18 cellular contexts compared by ENCODE assay signal in the genomic region with DNA sequence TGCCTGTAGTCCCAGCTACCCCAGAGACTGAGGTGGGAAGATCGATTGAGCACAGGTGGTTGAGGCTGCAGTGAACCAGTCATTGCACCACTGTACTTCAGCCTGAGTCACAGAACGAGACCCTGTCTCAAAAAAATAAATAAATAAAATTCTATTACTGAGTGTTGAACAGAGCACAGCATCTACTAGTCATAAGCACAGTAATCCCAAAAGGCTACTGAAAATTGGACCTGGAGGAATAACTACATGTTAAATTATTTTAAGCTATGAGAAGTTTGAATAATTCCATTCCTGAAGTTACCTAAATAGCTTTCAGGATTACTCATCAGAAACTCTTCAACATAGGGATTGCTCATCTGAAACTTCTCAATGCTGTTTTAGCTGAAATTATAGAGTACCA. TPM values are rescaled to one million over a fixed set of nuclear protein-coding genes. Genes with fewer than 3 reads are reported as not detected.
DNase-seq lines count a peak whose midpoint lies in the region; ATAC-seq and TF ChIP-seq lines count a peak whose summit lies in the region.
"Had no signal": no experiment of that assay in that cellular context is flagged by ENCODE, and none has a peak within 500 bp of the region (broad histone marks: within the 10 kb centered on the region; RNA-seq: fewer than 3 reads in every experiment).

No MANE protein-coding gene starts in this region.

- H2BK15ac ChIP-seq in IMR-90 (ENCODE audit: low read depth, low read length) = no peak overlapping the region

- BruUV-seq in IMR-90 (replicated peaks; lab: Mats Ljungman, UMichigan) = no TSS peak

- TF ChIP-seq CTCF in AG04449 (IDR thresholded peaks at IDR 0.05; ENCODE audit: insufficient read depth, low read length, missing control alignments) = no peak
- TF ChIP-seq CTCF in IMR-90 (conservative IDR thresholded peaks at IDR 0.05; ENCODE audit: low read depth, low read length) = no peak
- TF ChIP-seq CTCF in choroid plexus epithelial cell (conservative IDR thresholded peaks at IDR 0.05; ENCODE audit: low read depth, low read length) = no peak

- WGBS in IMR-90 (ENCODE audit: extremely low coverage in 2 of 2, insufficient read length in 1 of 2), 2 experiments = no CpG with 5 or more reads among the region's 2 CpGs

- H2BK120ac ChIP-seq in IMR-90 (ENCODE audit: low read depth, low read length) = no peak overlapping the region

- no peak overlapping the region for H2BK20ac ChIP-seq in IMR-90 (ENCODE audit: low read depth, low read length)

- CTCF ChIA-PET in AG04449 (lab: Yijun Ruan, JAX) (interaction anchor here (1.0 to 1.5 kb wide), 4 partner anchors 8 to 187 kb away, joined by 3 to 4 read pairs (median 3); no protein-coding TSS in a partner anchor), IMR-90 (lab: Yijun Ruan, JAX) (interaction anchor here (1.4 kb wide), 1 partner anchor 11 kb away, joined by 3 read pairs; no protein-coding TSS in a partner anchor)

- H3K4me3 ChIP-seq in AG04449 (ENCODE audit: low read depth, low read length) (no peak overlapping the region), IMR-90 (ENCODE audit: insufficient read depth, low read depth, low read length) (no peak overlapping the region), choroid plexus epithelial cell (ENCODE audit: low read depth, low read length) (no peak overlapping the region)
- H3K4me3 ChIP-seq: sigmoid colon had no signal

- H3K4me1 ChIP-seq in IMR-90 (ENCODE audit: control insufficient read depth, insufficient read depth, low read length) = peaks cover 2% of the 10 kb centered on the region; the same call in 1 of the 2 replicates
- H3K4me1 ChIP-seq: sigmoid colon had no signal

- in situ Hi-C loops in IMR-90 (cut with MboI; ENCODE audit: low sequenced_read_pairs) = no loop called here

- no peak overlapping the region for H2AK5ac ChIP-seq in IMR-90 (ENCODE audit: low read depth, low read length)

- no peaks in the 10 kb centered on the region for H3K27me3 ChIP-seq in IMR-90 (ENCODE audit: control insufficient read depth, insufficient read depth, low read length)
- H3K27me3 ChIP-seq: sigmoid colon had no signal

- no peak overlapping the region for H3K4ac ChIP-seq in IMR-90 (ENCODE audit: low read depth, low read length)

- no peak for TF ChIP-seq POLR2A in IMR-90 (IDR thresholded peaks at IDR 0.05; ENCODE audit: low read depth, low read length)

- no peak overlapping the region for H4K8ac ChIP-seq in IMR-90 (ENCODE audit: low read depth in 2 of 2, low read length in 2 of 2)

- peaks cover 11% of the 10 kb centered on the region; the same call in 1 of the 2 replicates for H3K9me1 ChIP-seq in IMR-90 (ENCODE audit: insufficient read depth, low read length)

- intact Hi-C loops in IMR-90 (cut with micrococcal nuclease) = no loop called here

- no peak for TF ChIP-seq RAD21 in IMR-90 (IDR thresholded peaks at IDR 0.05; ENCODE audit: low read length)

- H4K20me1 ChIP-seq in IMR-90 (ENCODE audit: insufficient read depth, low read length) = peaks cover 22% of the 10 kb centered on the region; the same call in 1 of the 2 replicates

- H4K91ac ChIP-seq in IMR-90 (ENCODE audit: insufficient read depth, low read depth, low read length) = no peak overlapping the region

- no peaks in the 10 kb centered on the region for H3K9me3 ChIP-seq in IMR-90 (ENCODE audit: control insufficient read depth, insufficient read depth, low read length)
- H3K9me3 ChIP-seq: sigmoid colon had no signal

- no peak overlapping the region for H3K14ac ChIP-seq in IMR-90 (replicated peaks; ENCODE audit: low read depth, low read length)

- H2AK9ac ChIP-seq in IMR-90 (replicated peaks; ENCODE audit: low read depth, low read length, poor library complexity) = no peak overlapping the region

- peaks cover 12% of the 10 kb centered on the region for H3K36me3 ChIP-seq in IMR-90 (ENCODE audit: control insufficient read depth, insufficient read depth, low read length)

- H2BK5ac ChIP-seq in IMR-90 (ENCODE audit: low read depth, low read length, poor library complexity, severe bottlenecking) = no peak overlapping the region

- H3K4me2 ChIP-seq in IMR-90 (ENCODE audit: low read depth, low read length) = no peak overlapping the region

- peak; percentile 44 for DNase-seq in AG04449 (ENCODE audit: low read depth, low spot score)
- DNase-seq in ELR (ENCODE audit: low read depth) = peak; percentile 63
- peak; percentile 69 for DNase-seq in IMR-90
- peak; percentile 28 for DNase-seq in choroid plexus epithelial cell (ENCODE audit: low read depth)
- DNase-seq in DMS 273 treated with DMSO at 0.1 percent for 48 hours (lab: John Stamatoyannopoulos, UW) = no peak
- DNase-seq in KG1 (lab: John Stamatoyannopoulos, UW) = no peak
- DNase-seq in effector CD4-positive, alpha-beta T cell = no peak
- DNase-seq: activated CD4-positive, alpha-beta T cell treated with anti-CD3 and anti-CD28 coated beads, Interleukin-2, amount 50 U/mL, for 48 hours; activated T-cell treated with anti-CD3 and anti-CD28 coated beads, Interleukin-2, amount 50 U/mL, for 4 hours; COR-L47; endodermal cell; left colon; NCI-H1694 treated with DMSO at 0.1 percent for 48 hours; nucleus accumbens; RPMI8226; sigmoid colon; stimulated activated CD4-positive, alpha-beta T cell treated with anti-CD3 and anti-CD28 coated beads, Interleukin-4, amount 100 ng/mL, for 1 hour had no signal

- H3K27ac ChIP-seq in IMR-90 (ENCODE audit: insufficient read depth, low read length) = no peak overlapping the region
- H3K27ac ChIP-seq: sigmoid colon had no signal

- H4K5ac ChIP-seq in IMR-90 (ENCODE audit: low read depth, low read length) = no peak overlapping the region

- dilution Hi-C loops in IMR-90 (cut with HindIII; ENCODE audit: low sequenced_read_pairs, unreplicated experiment) = no loop called here

- no peak overlapping the region for H3K18ac ChIP-seq in IMR-90 (ENCODE audit: low read depth, low read length)

- POLR2A ChIA-PET in AG04449 (lab: Yijun Ruan, JAX) (no interaction called here), IMR-90 (lab: Charles Lee; ENCODE audit: unreplicated experiment) (no interaction called here)

- H3K9ac ChIP-seq in IMR-90 (ENCODE audit: low read depth, low read length) = no peak overlapping the region

- peak; percentile 50 for ATAC-seq in IMR-90 (ENCODE audit: low read depth)
- no peak for ATAC-seq in GM18907 (IDR thresholded peaks at IDR 0.05; ENCODE audit: unreplicated experiment)
- ATAC-seq: activated T-cell treated with anti-CD3 and anti-CD28 coated beads, Interleukin-2, amount 50 U/mL, for 4 hours; left colon had no signal

- no peak overlapping the region for H3K56ac ChIP-seq in IMR-90 (ENCODE audit: extremely low read depth, insufficient read depth, low read length)

- H2AFZ ChIP-seq in IMR-90 (replicated peaks; ENCODE audit: low read length, poor library complexity) = no peak overlapping the region

- peaks cover 3 to 12% of the 10 kb centered on the region in 2 experiments; a peak in 3 of 4 replicates for H3K79me1 ChIP-seq in IMR-90 (ENCODE audit: low read depth in 1 of 2, low read length in 2 of 2)

- H3K23ac ChIP-seq in IMR-90 (ENCODE audit: low read depth, low read length) = no peak overlapping the region

TF ChIP-seq in IMR-90, 13 proteins besides CTCF, POLR2A, EP300 and RAD21:
- TF ChIP-seq NFE2L2 (IDR thresholded peaks at IDR 0.05; ENCODE audit: low read depth, low read length) (no peak), CEBPB (IDR thresholded peaks at IDR 0.05; ENCODE audit: low read depth, low read length) (peak; percentile 53)

RNA-seq across cellular contexts. Expression of a gene that starts 43.4 kb away (rescaled TPM):
- 66.7 and 75.1 TPM in 2 replicates for total RNA-seq in IMR-90 (2012; rRNA removed)
- 39.1 and 45.7 TPM in 2 replicates for polyA plus RNA-seq in IMR-90 (2012; rRNA removed)
- 10.4 and 30.9 TPM in 2 replicates for polyA plus RNA-seq in IMR-90 (2012; cell fraction: cytosol; rRNA removed)
- polyA plus RNA-seq in IMR-90 (2012; cell fraction: nucleus; rRNA removed; ENCODE audit: low replicate concordance) = 9.0 and 32.7 TPM in 2 replicates

RNA-seq across cellular contexts. Expression of a gene that starts 55.8 kb away (rescaled TPM):
- 12.5 and 17.5 TPM in 2 replicates for total RNA-seq in IMR-90 (2012; rRNA removed)
- polyA plus RNA-seq in IMR-90 (2012; rRNA removed) = 6.9 and 7.6 TPM in 2 replicates
- polyA plus RNA-seq in IMR-90 (2012; cell fraction: cytosol; rRNA removed) = 2.6 and 3.5 TPM in 2 replicates
- polyA plus RNA-seq in IMR-90 (2012; cell fraction: nucleus; rRNA removed; ENCODE audit: low replicate concordance) = 2.4 and 5.6 TPM in 2 replicates

Comparison
In these comparisons a context has a peak if more than half of its experiments do, and no peak if none do; other contexts are left out.
1. DNase-seq: peak in AG04449 (single experiment), ELR (single experiment), IMR-90 (single experiment) and choroid plexus epithelial cell (single experiment); none in DMS 273 treated with DMSO at 0.1 percent for 48 hours (single experiment), KG1 (single experiment) and effector CD4-positive, alpha-beta T cell (single experiment).